7 cellular contexts compared by ENCODE assay signal in the genomic region with DNA sequence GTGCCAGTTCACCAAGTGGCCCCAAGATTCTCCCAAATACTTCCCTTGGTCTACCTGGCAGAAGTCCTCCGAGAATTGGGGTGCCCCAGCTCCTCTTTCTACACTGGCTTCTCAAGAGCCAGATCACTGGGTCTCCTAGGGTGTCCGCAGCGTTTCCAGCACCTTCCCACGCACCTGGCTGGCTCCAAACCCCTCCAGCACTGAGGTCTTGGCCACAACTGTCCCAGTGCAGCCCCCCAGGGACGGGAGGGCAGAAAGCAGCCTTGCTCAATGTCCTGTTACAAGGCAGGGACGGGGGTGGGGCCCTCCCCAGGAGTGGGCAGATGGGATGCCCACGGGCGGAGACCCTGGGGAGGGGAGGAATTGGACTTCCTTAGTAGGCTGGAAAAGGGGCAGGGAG. TPM values are rescaled to one million over a fixed set of nuclear protein-coding genes. Genes with fewer than 3 reads are reported as not detected.
A peak's percentile ranks its signal among the peaks of the same experiment; 100 is the strongest.
DNase-seq lines count a peak whose midpoint lies in the region; ATAC-seq and TF ChIP-seq lines count a peak whose summit lies in the region.

No MANE protein-coding gene starts in this region.

- no peak for DNase-seq in activated naive CD4-positive, alpha-beta T cell treated with anti-CD3 and anti-CD28 coated beads, Interleukin-2, amount 50 U/mL, for 72 hours (ENCODE audit: low spot score in 2 of 2)
- DNase-seq in germinal center (ENCODE audit: low spot score) (no peak), posterior cingulate gyrus (no peak)
- DNase-seq in stimulated activated CD4-positive, alpha-beta T cell treated with anti-CD3 and anti-CD28 coated beads, Interleukin-2, amount 100 ng/mL, for 48 hours: no peak

- no peaks in the 10 kb centered on the region; the same call in 1 of the 2 replicates for H3K27me3 ChIP-seq in iPS-20b (ENCODE audit: insufficient read depth, low read length)

- CTCF ChIA-PET in HEK293 (lab: Yijun Ruan, JAX): no interaction called here

- ATAC-seq in activated naive CD4-positive, alpha-beta T cell treated with anti-CD3 and anti-CD28 coated beads, Interleukin-2, amount 50 U/mL, for 72 hours: no peak
- no peak for ATAC-seq in stimulated activated memory B cell treated with anti-CD40 and anti-IgM and Interleukin-4, amounts not matched to agents 10 μg/mL and 1 μg/mL and 100 μg/mL, for 72 hours

- peak overlapping the region; percentile 94 for H3K4me3 Mint-ChIP-seq in stimulated activated memory B cell treated with anti-CD40 and anti-IgM and Interleukin-4, amounts not matched to agents 10 μg/mL and 1 μg/mL and 100 μg/mL, for 72 hours

- H3K9me3 ChIP-seq in HEK293 (ENCODE audit: control insufficient read depth, insufficient read depth, low read depth, low read length) (no peaks in the 10 kb centered on the region), iPS-20b (ENCODE audit: insufficient read depth, low read depth, low read length) (no peaks in the 10 kb centered on the region)

- H3K4me1 ChIP-seq in HEK293 (ENCODE audit: control insufficient read depth, insufficient read depth, low read length): peaks cover 3% of the 10 kb centered on the region; the same call in 1 of the 2 replicates
- peaks cover 15% of the 10 kb centered on the region for H3K4me1 ChIP-seq in iPS-20b (ENCODE audit: insufficient read depth, low read length)

- H3K9ac ChIP-seq in iPS-20b (ENCODE audit: low read depth, low read length): peak overlapping the region; percentile 72; the same call in 1 of the 2 replicates

- POLR2A ChIA-PET in HEK293 (lab: Yijun Ruan, JAX): no interaction called here

- H3K27me3 Mint-ChIP-seq in stimulated activated memory B cell treated with anti-CD40 and anti-IgM and Interleukin-4, amounts not matched to agents 10 μg/mL and 1 μg/mL and 100 μg/mL, for 72 hours: no peaks in the 10 kb centered on the region

- H3K9me3 Mint-ChIP-seq in activated naive CD4-positive, alpha-beta T cell treated with anti-CD3 and anti-CD28 coated beads, Interleukin-2, amount 50 U/mL, for 72 hours: no peaks in the 10 kb centered on the region
- no peaks in the 10 kb centered on the region for H3K9me3 Mint-ChIP-seq in stimulated activated memory B cell treated with anti-CD40 and anti-IgM and Interleukin-4, amounts not matched to agents 10 μg/mL and 1 μg/mL and 100 μg/mL, for 72 hours

- H3K36me3 ChIP-seq in HEK293 (ENCODE audit: control insufficient read depth in 2 of 2, insufficient read depth in 1 of 2, low read length in 2 of 2) (no peaks in the 10 kb centered on the region), iPS-20b (ENCODE audit: insufficient read depth, low read depth, low read length) (no peaks in the 10 kb centered on the region)

- H3K4me1 Mint-ChIP-seq in stimulated activated memory B cell treated with anti-CD40 and anti-IgM and Interleukin-4, amounts not matched to agents 10 μg/mL and 1 μg/mL and 100 μg/mL, for 72 hours: peaks cover 73% of the 10 kb centered on the region

- peak overlapping the region; percentile 77 to 81 for H3K27ac Mint-ChIP-seq in activated naive CD4-positive, alpha-beta T cell treated with anti-CD3 and anti-CD28 coated beads, Interleukin-2, amount 50 U/mL, for 72 hours
- peak overlapping the region; percentile 93 for H3K27ac Mint-ChIP-seq in stimulated activated memory B cell treated with anti-CD40 and anti-IgM and Interleukin-4, amounts not matched to agents 10 μg/mL and 1 μg/mL and 100 μg/mL, for 72 hours

- no peak for TF ChIP-seq CTCF in HEK293 (tag by site-specific recombination; IDR thresholded peaks at IDR 0.05)

- peak overlapping the region; percentile 70 for H3K4me3 ChIP-seq in HEK293 (ENCODE audit: low read depth, low read length)
- peak overlapping the region; percentile 79 for H3K4me3 ChIP-seq in iPS-20b (ENCODE audit: low read length)

- intact Hi-C loops in posterior cingulate gyrus (cut with DNase I): no loop called here

- H3K27ac ChIP-seq in HEK293 (ENCODE audit: extremely low read depth, low read depth, low read length) (no peak overlapping the region), iPS-20b (ENCODE audit: low read length) (no peak overlapping the region)

- peaks cover 6 to 10% of the 10 kb centered on the region in 2 donors for H3K36me3 Mint-ChIP-seq in activated naive CD4-positive, alpha-beta T cell treated with anti-CD3 and anti-CD28 coated beads, Interleukin-2, amount 50 U/mL, for 72 hours
- H3K36me3 Mint-ChIP-seq in stimulated activated memory B cell treated with anti-CD40 and anti-IgM and Interleukin-4, amounts not matched to agents 10 μg/mL and 1 μg/mL and 100 μg/mL, for 72 hours: peaks cover 27% of the 10 kb centered on the region

TF ChIP-seq in HEK293, 187 proteins besides CTCF, POLR2A, EP300 and RAD21:
- TF ChIP-seq EGR2 (tag by site-specific recombination; IDR thresholded peaks at IDR 0.05; ENCODE audit: low read depth) (peak; percentile 48; the same call in 1 of the 2 replicates), ZFHX2 (tag by site-specific recombination; conservative IDR thresholded peaks at IDR 0.05) (peak; percentile 59), ZBTB10 (tag by site-specific recombination; IDR thresholded peaks at IDR 0.05) (no peak)

RNA-seq across cellular contexts. Expression of gene ECE1, which starts 1.1 kb away (rescaled TPM):
- total RNA-seq in activated naive CD4-positive, alpha-beta T cell treated with anti-CD3 and anti-CD28 coated beads, Interleukin-2, amount 50 U/mL, for 72 hours: 100 to 1,000 TPM; 111 to 118 TPM
